10 cellular contexts compared by ENCODE assay signal in genomic region chr12:28089363-28089762, GRCh38.
DNase-seq lines count a peak whose midpoint lies in the region; TF ChIP-seq lines count a peak whose summit lies in the region.
"Had no signal": no experiment of that assay in that cellular context is flagged by ENCODE, and none has a peak within 500 bp of the region (broad histone marks: within the 10 kb centered on the region; RNA-seq: fewer than 3 reads in every experiment).

No MANE protein-coding gene starts in this region.

- no peak overlapping the region for H3K4me2 ChIP-seq in fibroblast of lung (ENCODE audit: extremely low read depth, insufficient read depth, low read length)
- H3K4me2 ChIP-seq in smooth muscle cell: peak overlapping the region; percentile 74

- H3K36me3 ChIP-seq in breast epithelium (no peaks in the 10 kb centered on the region), fibroblast of lung (ENCODE audit: control insufficient read depth, insufficient read depth, low read length) (no peaks in the 10 kb centered on the region), smooth muscle cell (ENCODE audit: low read depth) (no peaks in the 10 kb centered on the region)
- H3K36me3 ChIP-seq: left lung had no signal

- WGBS in smooth muscle cell (ENCODE audit: low lambda C conversion rate): 41% methylated on average over 5 of the region's 5 CpGs

- H3K27ac ChIP-seq in breast epithelium (no peak overlapping the region), fibroblast of lung (ENCODE audit: insufficient read depth, low read length) (no peak overlapping the region), smooth muscle cell (ENCODE audit: low read depth) (peak overlapping the region; percentile 43)
- H3K27ac ChIP-seq: left lung, psoas muscle had no signal

- TF ChIP-seq POLR2A in breast epithelium (IDR thresholded peaks at IDR 0.05): no peak

- H3K36me3 Mint-ChIP-seq in MCF 10A (ENCODE audit: insufficient read depth, unreplicated experiment): no peaks in the 10 kb centered on the region

- CTCF ChIA-PET in MCF 10A (lab: Yijun Ruan, JAX): no interaction called here

- H3K9ac ChIP-seq in fibroblast of lung (ENCODE audit: insufficient read depth, low read length) (no peak overlapping the region), smooth muscle cell (ENCODE audit: low read depth) (no peak overlapping the region)

- H3K27me3 ChIP-seq in breast epithelium (no peaks in the 10 kb centered on the region), fibroblast of lung (ENCODE audit: control insufficient read depth, insufficient read depth, low read length) (no peaks in the 10 kb centered on the region), smooth muscle cell (ENCODE audit: low read depth) (no peaks in the 10 kb centered on the region)
- H3K27me3 ChIP-seq: left lung had no signal

- no peaks in the 10 kb centered on the region for H3K9me3 Mint-ChIP-seq in MCF 10A (ENCODE audit: unreplicated experiment)

- H3K9me3 ChIP-seq in breast epithelium (no peaks in the 10 kb centered on the region), fibroblast of lung (ENCODE audit: control insufficient read depth, insufficient read depth, low read depth, low read length) (no peaks in the 10 kb centered on the region), smooth muscle cell (replicated peaks; ENCODE audit: low read depth) (no peaks in the 10 kb centered on the region)
- H3K9me3 ChIP-seq: left lung, psoas muscle had no signal

- intact Hi-C loops in MCF 10A (cut with micrococcal nuclease): no loop called here
- intact Hi-C loops in breast epithelium (cut with DNase I; ENCODE audit: low total_unique reads): no loop called here

- H2AFZ ChIP-seq in fibroblast of lung (ENCODE audit: low read length) (no peak overlapping the region), smooth muscle cell (ENCODE audit: low read depth) (peak overlapping the region; percentile 90)

- no TSS peak for BruUV-seq in MCF 10A (replicated peaks; lab: Mats Ljungman, UMichigan)

- H3F3A ChIP-seq in smooth muscle cell (ENCODE audit: low read depth): peaks cover 3% of the 10 kb centered on the region

- H3K4me1 ChIP-seq in breast epithelium (no peaks in the 10 kb centered on the region), fibroblast of lung (ENCODE audit: control insufficient read depth, extremely low read depth, insufficient read depth, low read length) (no peaks in the 10 kb centered on the region), smooth muscle cell (ENCODE audit: low read depth) (peaks cover 15% of the 10 kb centered on the region)
- H3K4me1 ChIP-seq: left lung, psoas muscle had no signal

- no peaks in the 10 kb centered on the region for H4K20me1 ChIP-seq in fibroblast of lung (ENCODE audit: control insufficient read depth, extremely low read depth, insufficient read depth, low read length)
- no peaks in the 10 kb centered on the region for H4K20me1 ChIP-seq in smooth muscle cell (ENCODE audit: low read depth)

- H3K79me2 ChIP-seq in fibroblast of lung (ENCODE audit: control insufficient read depth, insufficient read depth, low read length) (no peaks in the 10 kb centered on the region), smooth muscle cell (ENCODE audit: low read depth) (no peaks in the 10 kb centered on the region)

- no peak overlapping the region for H3K4me3 ChIP-seq in breast epithelium
- H3K4me3 ChIP-seq in fibroblast of lung (replicated peaks in 1 of 4; ENCODE audit: control extremely low read depth in 1 of 4, insufficient read depth in 1 of 4, low read depth in 3 of 4, low read length in 4 of 4): no peak overlapping the region
- H3K4me3 ChIP-seq in smooth muscle cell: no peak overlapping the region
- H3K4me3 ChIP-seq: left lung, psoas muscle had no signal

- POLR2A ChIA-PET in MCF 10A (lab: Yijun Ruan, JAX): interaction anchor here (1.1 kb wide), 1 partner anchor 14 kb away, joined by 3 read pairs; no protein-coding TSS in a partner anchor

- peak overlapping the region; percentile 23 for H3K4me3 Mint-ChIP-seq in MCF 10A (ENCODE audit: unreplicated experiment)

- H3K4me1 Mint-ChIP-seq in MCF 10A (ENCODE audit: insufficient read depth, unreplicated experiment): peaks cover 15% of the 10 kb centered on the region

- no peak for TF ChIP-seq CTCF in MCF 10A (IDR thresholded peaks at IDR 0.05; ENCODE audit: unreplicated experiment)
- no peak for TF ChIP-seq CTCF in breast epithelium (IDR thresholded peaks at IDR 0.05)
- TF ChIP-seq CTCF in fibroblast of lung (conservative IDR thresholded peaks at IDR 0.05 in 1 of 2, IDR thresholded peaks at IDR 0.05 in 1 of 2; ENCODE audit: low read depth in 1 of 2, low read length in 2 of 2): no peak
- no peak for TF ChIP-seq CTCF in smooth muscle cell (IDR thresholded peaks at IDR 0.05; ENCODE audit: borderline replicate concordance, insufficient read depth, poor library complexity, severe bottlenecking)

- peak; percentile 51 for DNase-seq in MCF 10A (ENCODE audit: unreplicated experiment)
- no peak for DNase-seq in breast epithelium (ENCODE audit: low spot score in 2 of 2)
- DNase-seq in RPMI7951 (ENCODE audit: low read depth): peak; percentile 47
- DNase-seq in fibroblast of lung (ENCODE audit: low read depth in 2 of 2): peak; percentile 17 to 43
- no peak for DNase-seq in smooth muscle cell (lab: John Stamatoyannopoulos, UW; ENCODE audit: unreplicated experiment)
- no peak for DNase-seq in NCI-H748 (lab: John Stamatoyannopoulos, UW; ENCODE audit: unreplicated experiment)
- no peak for DNase-seq in DMS114 treated with DMSO at 0.1 percent for 48 hours (lab: John Stamatoyannopoulos, UW; ENCODE audit: unreplicated experiment)
- no peak for DNase-seq in NCI-H2227 treated with DMSO at 0.1 percent for 48 hours (lab: John Stamatoyannopoulos, UW)
- DNase-seq: left lung, psoas muscle had no signal

- H3K27ac Mint-ChIP-seq in MCF 10A (ENCODE audit: low read depth, unreplicated experiment): peak overlapping the region; percentile 53

- no peaks in the 10 kb centered on the region for H3K27me3 Mint-ChIP-seq in MCF 10A (ENCODE audit: insufficient read depth, unreplicated experiment)

Comparison
In these comparisons a context has a peak if more than half of its experiments do, and no peak if none do; other contexts are left out.
1. DNase-seq: peak in MCF 10A (single experiment), RPMI7951 (single experiment) and fibroblast of lung (2 of 2); none in breast epithelium (0 of 2), smooth muscle cell (single experiment), NCI-H748 (single experiment), DMS114 treated with DMSO at 0.1 percent for 48 hours (single experiment) and NCI-H2227 treated with DMSO at 0.1 percent for 48 hours (single experiment).